In the genomic region with DNA sequence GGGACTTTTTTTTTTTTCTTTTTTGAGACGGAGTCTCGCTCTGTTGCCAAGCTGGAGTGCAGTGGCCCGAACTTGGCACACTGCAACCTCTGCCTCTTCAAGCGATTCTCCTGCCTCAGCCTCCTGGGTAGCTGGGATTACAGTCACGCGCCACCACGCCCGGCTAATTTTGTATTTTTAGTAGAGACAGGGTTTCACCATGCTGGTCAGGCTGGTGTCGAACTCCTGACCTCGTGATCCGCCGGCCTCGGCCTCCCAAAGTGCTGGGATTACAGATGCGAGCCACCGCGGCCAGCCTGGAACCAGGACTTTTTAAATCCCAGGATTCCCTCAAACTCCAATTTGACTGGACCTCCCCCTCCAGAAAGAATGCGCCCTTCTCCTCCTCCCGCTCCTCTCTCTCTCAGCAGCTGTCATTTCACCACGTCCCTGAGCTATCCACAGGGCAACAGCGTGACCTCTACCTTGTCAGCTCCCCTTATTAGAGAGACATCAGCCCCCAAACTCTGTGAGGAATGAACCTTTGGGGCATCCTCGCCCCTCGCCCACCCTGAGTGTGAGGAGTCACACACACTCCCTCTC, we compare ENCODE assay signal across 8 cellular contexts. TPM values are rescaled to one million over a fixed set of nuclear protein-coding genes. Genes with fewer than 3 reads are reported as not detected.
DNase-seq lines count a peak whose midpoint lies in the region; ATAC-seq, FAIRE-seq and TF ChIP-seq lines count a peak whose summit lies in the region.
"Not testable (repeated sequence)": the region's sequence is repeated elsewhere in the genome, so short reads cannot be mapped to it uniquely, and the experiment has no call there.

No MANE protein-coding gene starts in this region.

- H2BK15ac ChIP-seq in H9 (ENCODE audit: low read depth, low read length); H1 (ENCODE audit: low read length): not testable (repeated sequence)

- not testable (repeated sequence) for H3K4ac ChIP-seq in H9 (ENCODE audit: low read depth, low read length); H1 (replicated peaks; ENCODE audit: insufficient read length, low read depth, low read length)

- H3K4me1 Mint-ChIP-seq in H9 = peaks cover 26 to 27% of the 10 kb centered on the region in 2 experiments
- peaks cover 52 to 58% of the 10 kb centered on the region in 2 donors for H3K4me1 Mint-ChIP-seq in natural killer cell
- peaks cover 68% of the 10 kb centered on the region for H3K4me1 Mint-ChIP-seq in stimulated activated memory B cell treated with anti-CD40 and anti-IgM and Interleukin-4, amounts not matched to agents 10 μg/mL and 1 μg/mL and 100 μg/mL, for 72 hours

- not testable (repeated sequence) for DNase-seq in AG04449 (ENCODE audit: low read depth, low spot score); H9; RWPE2 (ENCODE audit: low spot score); activated naive CD4-positive, alpha-beta T cell treated with anti-CD3 and anti-CD28 coated beads, Interleukin-2, amount 50 U/mL, for 72 hours (ENCODE audit: low spot score in 2 of 2); H1 (ENCODE audit: low read depth in 1 of 2, low spot score in 2 of 2); natural killer cell

- H3K4me3 Mint-ChIP-seq in H9 = peak overlapping the region; percentile 88 to 98
- H3K4me3 Mint-ChIP-seq in natural killer cell = peak overlapping the region; percentile 97
- H3K4me3 Mint-ChIP-seq in stimulated activated memory B cell treated with anti-CD40 and anti-IgM and Interleukin-4, amounts not matched to agents 10 μg/mL and 1 μg/mL and 100 μg/mL, for 72 hours = peak overlapping the region; percentile 100

- intact Hi-C loops in natural killer cell (cut with micrococcal nuclease) = loop anchor here (5.0 kb wide), 1 partner anchor 187 kb away; a partner anchor contains a TSS

- not testable (repeated sequence) for H2BK5ac ChIP-seq in H9 (ENCODE audit: insufficient read length, low read length); H1 (ENCODE audit: low read depth, low read length)

- not testable (repeated sequence) for H3K79me1 ChIP-seq in H9 (ENCODE audit: insufficient read depth, low read depth, low read length, poor library complexity, severe bottlenecking); H1 (ENCODE audit: low read depth, low read length)

- H3K27me3 ChIP-seq in H9 (ENCODE audit: insufficient read depth, low read length); RWPE2 (ENCODE audit: insufficient read depth, poor library complexity, severe bottlenecking); H1 (replicated peaks in 1 of 4; ENCODE audit: control insufficient read depth in 3 of 4, extremely low read depth in 1 of 4, insufficient read depth in 3 of 4, low read length in 3 of 4): not testable (repeated sequence)

- H2AFZ ChIP-seq in H9 (ENCODE audit: low read length); H1 (ENCODE audit: low read length): not testable (repeated sequence)

- H3K23me2 ChIP-seq in H9 (ENCODE audit: insufficient read length, low read depth, low read length, poor library complexity, severe bottlenecking) = peaks cover 17% of the 10 kb centered on the region
- peaks cover 12% of the 10 kb centered on the region for H3K23me2 ChIP-seq in H1 (ENCODE audit: low read depth, low read length)

- not testable (repeated sequence) for ATAC-seq in RWPE2 (ENCODE audit: low read depth); activated naive CD4-positive, alpha-beta T cell treated with anti-CD3 and anti-CD28 coated beads, Interleukin-2, amount 50 U/mL, for 72 hours; natural killer cell; stimulated activated memory B cell treated with anti-CD40 and anti-IgM and Interleukin-4, amounts not matched to agents 10 μg/mL and 1 μg/mL and 100 μg/mL, for 72 hours

- H3K36me3 Mint-ChIP-seq in H9 (ENCODE audit: insufficient read depth in 1 of 3, low read depth in 3 of 3) = peaks cover 40 to 51% (median 45%) of the 10 kb centered on the region in 3 experiments
- peaks cover 37 to 61% of the 10 kb centered on the region in 2 donors for H3K36me3 Mint-ChIP-seq in activated naive CD4-positive, alpha-beta T cell treated with anti-CD3 and anti-CD28 coated beads, Interleukin-2, amount 50 U/mL, for 72 hours
- peaks cover 18% of the 10 kb centered on the region for H3K36me3 Mint-ChIP-seq in natural killer cell
- peaks cover 41% of the 10 kb centered on the region for H3K36me3 Mint-ChIP-seq in stimulated activated memory B cell treated with anti-CD40 and anti-IgM and Interleukin-4, amounts not matched to agents 10 μg/mL and 1 μg/mL and 100 μg/mL, for 72 hours

- H3K27me3 Mint-ChIP-seq in H9 (ENCODE audit: low read depth); natural killer cell (ENCODE audit: low read depth in 2 of 2); stimulated activated memory B cell treated with anti-CD40 and anti-IgM and Interleukin-4, amounts not matched to agents 10 μg/mL and 1 μg/mL and 100 μg/mL, for 72 hours: not testable (repeated sequence)

- H2BK12ac ChIP-seq in H9 (ENCODE audit: insufficient read length, low read depth, low read length); H1 (ENCODE audit: low read depth, low read length): not testable (repeated sequence)

- H2AK5ac ChIP-seq in H9 (ENCODE audit: insufficient read length, low read length); H1 (ENCODE audit: low read depth, low read length): not testable (repeated sequence)

- WGBS in H9 (ENCODE audit: extremely low coverage, insufficient read length, low lambda C conversion rate) = no CpG with 5 or more reads among the region's 22 CpGs
- 89% methylated on average over 20 of the region's 22 CpGs; no CpG with 5 or more reads in 1 of the 2 experiments for WGBS in H1 (ENCODE audit: extremely low coverage in 1 of 2, insufficient coverage in 1 of 2, insufficient read length in 1 of 2, insufficient replicate concordance in 2 of 2, low coverage in 1 of 2, low lambda C conversion rate in 2 of 2, missing lambda C conversion rate in 1 of 2), 2 experiments

- H3K9me3 ChIP-seq in H9 (ENCODE audit: control insufficient read depth, low read depth, low read length); RWPE2 (ENCODE audit: severe bottlenecking); H1 (ENCODE audit: insufficient read depth in 2 of 2, low read depth in 1 of 2, low read length in 1 of 2); iPS-18c (ENCODE audit: control insufficient read depth, insufficient read depth, low read length): not testable (repeated sequence)

- not testable (repeated sequence) for H3K79me2 ChIP-seq in H9 (ENCODE audit: insufficient read depth, low read length)
- H3K79me2 ChIP-seq in H1 (ENCODE audit: control insufficient read depth in 1 of 2, insufficient read depth in 2 of 2, low read length in 2 of 2) = peaks cover 0 to 10% of the 10 kb centered on the region in 2 experiments; a peak in 1 of 4 replicates

- POLR2A ChIA-PET in AG04449 (lab: Yijun Ruan, JAX) (interaction anchor here (2.6 kb wide), 1 partner anchor 11 kb away, joined by 7 read pairs; no protein-coding TSS in a partner anchor), H1 (lab: Charles Lee; ENCODE audit: partially characterized antibody) (interaction anchor here (0.7 to 5.3 kb wide), 5 partner anchors 12 to 78 kb away, joined by 3 to 161 read pairs (median 4); a partner anchor contains a TSS)

- not testable (repeated sequence) for H3K9ac ChIP-seq in H9 (ENCODE audit: extremely low read depth, insufficient read length, low read length); H1 (replicated peaks in 1 of 4; ENCODE audit: extremely low read depth in 1 of 4, low read depth in 3 of 4, low read length in 3 of 4)

- TF ChIP-seq POLR2A in H1 (IDR thresholded peaks at IDR 0.05; ENCODE audit: control extremely low read depth in 1 of 2, low read depth in 2 of 2, low read length in 2 of 2) = not testable (repeated sequence)

- H3K9me3 Mint-ChIP-seq in H9; activated naive CD4-positive, alpha-beta T cell treated with anti-CD3 and anti-CD28 coated beads, Interleukin-2, amount 50 U/mL, for 72 hours; natural killer cell; stimulated activated memory B cell treated with anti-CD40 and anti-IgM and Interleukin-4, amounts not matched to agents 10 μg/mL and 1 μg/mL and 100 μg/mL, for 72 hours: not testable (repeated sequence)

- H2BK120ac ChIP-seq in H9 (ENCODE audit: low read depth, low read length, poor library complexity, severe bottlenecking); H1 (replicated peaks; ENCODE audit: low read depth, low read length): not testable (repeated sequence)

- not testable (repeated sequence) for H3K18ac ChIP-seq in H9 (ENCODE audit: insufficient read length, low read depth, low read length); H1 (ENCODE audit: extremely low read depth, low read length)

- not testable (repeated sequence) for TF ChIP-seq EP300 in H1 (IDR thresholded peaks at IDR 0.05; ENCODE audit: borderline replicate concordance in 1 of 2, low read depth in 2 of 2, low read length in 2 of 2)

- not testable (repeated sequence) for TF ChIP-seq CTCF in AG04449 (IDR thresholded peaks at IDR 0.05; ENCODE audit: insufficient read depth, low read length, missing control alignments); H9 (conservative IDR thresholded peaks at IDR 0.05); RWPE2 (IDR thresholded peaks at IDR 0.05; ENCODE audit: poor library complexity, severe bottlenecking); H1 (IDR thresholded peaks at IDR 0.05; ENCODE audit: control extremely low read depth in 1 of 3, insufficient read depth in 1 of 3, low read depth in 1 of 3, low read length in 3 of 3); natural killer cell (IDR thresholded peaks at IDR 0.05)

- H3K14ac ChIP-seq in H9 (ENCODE audit: insufficient read depth, low read length); H1 (ENCODE audit: insufficient read length): not testable (repeated sequence)

- CTCF ChIA-PET in AG04449 (lab: Yijun Ruan, JAX) = interaction anchor here (1.3 to 2.7 kb wide), 3 partner anchors 10 to 60 kb away, joined by 3 to 8 read pairs (median 3); a partner anchor contains a TSS
- CTCF ChIA-PET in H1 (lab: Charles Lee; ENCODE audit: partially characterized antibody) = interaction anchor here (0.6 to 5.4 kb wide), 6 partner anchors 11 to 128 kb away, joined by 3 to 46 read pairs (median 5); a partner anchor contains a TSS

- peaks cover 52% of the 10 kb centered on the region for H3K36me3 ChIP-seq in RWPE2 (ENCODE audit: low read depth)
- H3K36me3 ChIP-seq in H1 (ENCODE audit: control insufficient read depth in 2 of 4, insufficient read depth in 4 of 4, low read length in 3 of 4) = peaks cover 11 to 43% (median 34%) of the 10 kb centered on the region in 4 experiments

- FAIRE-seq in H1 (lab: Jason Lieb, UNC) = not testable (repeated sequence)

- not testable (repeated sequence) for H3K56ac ChIP-seq in H9 (ENCODE audit: insufficient read length, low read depth, low read length); H1 (replicated peaks; ENCODE audit: insufficient read length, low read depth, low read length)

- not testable (repeated sequence) for H3K27ac Mint-ChIP-seq in H9
- H3K27ac Mint-ChIP-seq in activated naive CD4-positive, alpha-beta T cell treated with anti-CD3 and anti-CD28 coated beads, Interleukin-2, amount 50 U/mL, for 72 hours = peak overlapping the region; percentile 87 to 98
- peak overlapping the region; percentile 88 to 93 for H3K27ac Mint-ChIP-seq in natural killer cell
- H3K27ac Mint-ChIP-seq in stimulated activated memory B cell treated with anti-CD40 and anti-IgM and Interleukin-4, amounts not matched to agents 10 μg/mL and 1 μg/mL and 100 μg/mL, for 72 hours = peak overlapping the region; percentile 93

- H3K4me1 ChIP-seq in H9 (ENCODE audit: insufficient read depth, low read length) = not testable (repeated sequence)
- peaks cover 18% of the 10 kb centered on the region for H3K4me1 ChIP-seq in RWPE2 (ENCODE audit: insufficient read depth, poor library complexity, severe bottlenecking)
- H3K4me1 ChIP-seq in H1 (replicated peaks in 1 of 4; ENCODE audit: control insufficient read depth in 3 of 4, insufficient read depth in 4 of 4, low read length in 3 of 4) = peaks cover 0 to 13% (median 5%) of the 10 kb centered on the region in 4 experiments; a peak in 5 of 7 replicates

- not testable (repeated sequence) for H4K5ac ChIP-seq in H9 (ENCODE audit: insufficient read length, low read depth, low read length); H1 (ENCODE audit: insufficient read length, low read depth, low read length)

- not testable (repeated sequence) for H4K8ac ChIP-seq in H9 (replicated peaks; ENCODE audit: insufficient read length, low read depth, low read length); H1 (ENCODE audit: extremely low read depth, insufficient read depth, low read length)

- H3K4me3 ChIP-seq in AG04449 (ENCODE audit: low read depth, low read length) (peak overlapping the region; percentile 78), H1 (ENCODE audit: extremely low read depth in 1 of 4, insufficient read depth in 2 of 4, low read depth in 3 of 4, low read length in 4 of 4) (peak overlapping the region; percentile 79 to 95 (median 90); a peak in 6 of 8 replicates), iPS-18c (ENCODE audit: insufficient read depth, low read depth, low read length) (peak overlapping the region; percentile 83; the same call in 1 of the 2 replicates)
- H3K4me3 ChIP-seq in RWPE2 (ENCODE audit: severe bottlenecking) = not testable (repeated sequence)

- H3T11ph ChIP-seq in H9 (ENCODE audit: low read length) = not testable (repeated sequence)

- H3K23ac ChIP-seq in H9 (ENCODE audit: insufficient read length, low read depth, low read length); H1 (ENCODE audit: insufficient read length): not testable (repeated sequence)

- H3K4me2 ChIP-seq in H9 (ENCODE audit: insufficient read depth, insufficient read length, low read length) (peak overlapping the region; percentile 100), H1 (ENCODE audit: insufficient read depth in 1 of 2, low read depth in 2 of 2, low read length in 2 of 2) (peak overlapping the region; percentile 96 to 98; a peak in 3 of 4 replicates)

- not testable (repeated sequence) for TF ChIP-seq RAD21 in H1 (IDR thresholded peaks at IDR 0.05 in 1 of 2, conservative IDR thresholded peaks at IDR 0.05 in 1 of 2; ENCODE audit: low read depth in 2 of 2, low read length in 2 of 2)

- not testable (repeated sequence) for H3K27ac ChIP-seq in H9 (ENCODE audit: insufficient read length, low read depth, low read length); H1 (ENCODE audit: low read depth, low read length)
- peak overlapping the region; percentile 70 for H3K27ac ChIP-seq in RWPE2 (ENCODE audit: poor library complexity, severe bottlenecking)

- not testable (repeated sequence) for H2BK20ac ChIP-seq in H9 (ENCODE audit: low read depth, low read length, poor library complexity, severe bottlenecking); H1 (ENCODE audit: low read length)

- not testable (repeated sequence) for H4K20me1 ChIP-seq in H9 (ENCODE audit: control insufficient read depth, insufficient read depth, insufficient read length); H1 (replicated peaks in 1 of 2; ENCODE audit: control insufficient read depth in 1 of 2, insufficient read depth in 2 of 2, low read length in 2 of 2)

- not testable (repeated sequence) for H4K91ac ChIP-seq in H9 (ENCODE audit: insufficient read length, low read depth, low read length); H1 (replicated peaks; ENCODE audit: insufficient read length, low read length)

RNA-seq across cellular contexts. Expression of a gene that starts 1.9 kb away (rescaled TPM):
- total RNA-seq in H9 (2021) (111 and 112 TPM in 2 replicates), natural killer cell (100 to 1,000 TPM; 198 to 215 (median 199) TPM)
- total RNA-seq in activated naive CD4-positive, alpha-beta T cell treated with anti-CD3 and anti-CD28 coated beads, Interleukin-2, amount 50 U/mL, for 72 hours = 100 to 1,000 TPM; 159 to 197 TPM
- total RNA-seq in H1 (2021; fragmentation: NEBNext Ultra II Directional; extraction: Animal tissue kit (Norgen Biotek cat#: 25700)) = 85.1 and 86.9 TPM in 2 replicates
- 165 and 174 TPM in 2 replicates for polyA plus RNA-seq in H1 (2011; rRNA removed)
- 109 TPM for polyA plus RNA-seq in H1 (2011; cell fraction: cytosol; rRNA removed)
- polyA plus RNA-seq in H1 (2011; cell fraction: nucleus; rRNA removed) = 167 TPM
- 58.5 to 85.3 TPM (median 79.3 TPM) in 4 replicates for polyA plus RNA-seq in H1 (2012, experiment 1 of 2)
- 88.6 TPM for polyA plus RNA-seq in H1 (2012, experiment 2 of 2)
- polyA plus RNA-seq in H1 (2013, experiment 1 of 2) = 133 TPM
- 120 TPM for polyA plus RNA-seq in H1 (2013, experiment 2 of 2)
- 180 and 199 TPM in 2 replicates for polyA minus RNA-seq in H1 (2011; rRNA and poly(A)+ RNA removed)
- 107 TPM for polyA minus RNA-seq in H1 (2011; cell fraction: cytosol; rRNA and poly(A)+ RNA removed)
- polyA minus RNA-seq in H1 (2011; cell fraction: nucleus; rRNA and poly(A)+ RNA removed) = 81.1 TPM

RNA-seq across cellular contexts. Expression of a gene that starts 11.9 kb away (rescaled TPM):
- total RNA-seq in H9 (2021) (8.9 and 9.4 TPM in 2 replicates), natural killer cell (10 to 100 TPM; 12.0 to 24.3 (median 16.2) TPM)
- total RNA-seq in activated naive CD4-positive, alpha-beta T cell treated with anti-CD3 and anti-CD28 coated beads, Interleukin-2, amount 50 U/mL, for 72 hours = 10 to 100 TPM in 1 of 2 donors, 1 to 10 TPM in 1; 7.1 to 15.0 TPM
- 11.2 and 12.5 TPM in 2 replicates for total RNA-seq in H1 (2021; fragmentation: NEBNext Ultra II Directional; extraction: Animal tissue kit (Norgen Biotek cat#: 25700))
- polyA plus RNA-seq in H1 (2011; rRNA removed) = 4.0 and 5.1 TPM in 2 replicates
- polyA plus RNA-seq in H1 (2011; cell fraction: cytosol; rRNA removed) = 4.3 TPM
- polyA plus RNA-seq in H1 (2011; cell fraction: nucleus; rRNA removed) = 7.6 TPM
- polyA plus RNA-seq in H1 (2012, experiment 1 of 2) = 4.6 to 7.7 TPM (median 5.1 TPM) in 4 replicates
- polyA plus RNA-seq in H1 (2012, experiment 2 of 2) = 3.7 TPM
- polyA plus RNA-seq in H1 (2013, experiment 1 of 2) = 4.2 TPM
- polyA plus RNA-seq in H1 (2013, experiment 2 of 2) = 3.9 TPM
- polyA minus RNA-seq in H1 (2011; rRNA and poly(A)+ RNA removed) = 10.7 and 15.3 TPM in 2 replicates
- polyA minus RNA-seq in H1 (2011; cell fraction: cytosol; rRNA and poly(A)+ RNA removed) = 7.1 TPM
- polyA minus RNA-seq in H1 (2011; cell fraction: nucleus; rRNA and poly(A)+ RNA removed) = 34.0 TPM

RNA-seq across cellular contexts. Expression of a gene that starts 13.6 kb away (rescaled TPM):
- total RNA-seq in H9 (2021) (4,637 and 4,685 TPM in 2 replicates), natural killer cell (1,000 to 10,000 TPM; 2,342 to 3,083 (median 3,009) TPM)
- total RNA-seq in activated naive CD4-positive, alpha-beta T cell treated with anti-CD3 and anti-CD28 coated beads, Interleukin-2, amount 50 U/mL, for 72 hours = 1,000 to 10,000 TPM; 5,050 to 5,339 TPM
- total RNA-seq in H1 (2021; fragmentation: NEBNext Ultra II Directional; extraction: Animal tissue kit (Norgen Biotek cat#: 25700)) = 4,440 and 4,619 TPM in 2 replicates
- 10,552 and 16,488 TPM in 2 replicates for polyA plus RNA-seq in H1 (2011; rRNA removed)
- polyA plus RNA-seq in H1 (2011; cell fraction: cytosol; rRNA removed) = 15,274 TPM
- 5,028 TPM for polyA plus RNA-seq in H1 (2011; cell fraction: nucleus; rRNA removed)
- 8,984 to 12,435 TPM (median 10,789 TPM) in 4 replicates for polyA plus RNA-seq in H1 (2012, experiment 1 of 2)
- polyA plus RNA-seq in H1 (2012, experiment 2 of 2) = 8,788 TPM
- 16,458 TPM for polyA plus RNA-seq in H1 (2013, experiment 1 of 2)
- polyA plus RNA-seq in H1 (2013, experiment 2 of 2) = 15,195 TPM
- 1,518 and 2,159 TPM in 2 replicates for polyA minus RNA-seq in H1 (2011; rRNA and poly(A)+ RNA removed)
- 1,097 TPM for polyA minus RNA-seq in H1 (2011; cell fraction: cytosol; rRNA and poly(A)+ RNA removed)
- polyA minus RNA-seq in H1 (2011; cell fraction: nucleus; rRNA and poly(A)+ RNA removed) = 1,566 TPM

RNA-seq across cellular contexts. Expression of a gene that starts 22.4 kb away (rescaled TPM):
- 165 and 168 TPM in 2 replicates for total RNA-seq in H9 (2021)
- total RNA-seq in activated naive CD4-positive, alpha-beta T cell treated with anti-CD3 and anti-CD28 coated beads, Interleukin-2, amount 50 U/mL, for 72 hours = 100 to 1,000 TPM in 1 of 2 donors, 10 to 100 TPM in 1; 99.7 to 112 TPM
- 162 and 163 TPM in 2 replicates for total RNA-seq in H1 (2021; fragmentation: NEBNext Ultra II Directional; extraction: Animal tissue kit (Norgen Biotek cat#: 25700))
- 146 and 202 TPM in 2 replicates for polyA plus RNA-seq in H1 (2011; rRNA removed)
- 203 TPM for polyA plus RNA-seq in H1 (2011; cell fraction: cytosol; rRNA removed)
- 101 TPM for polyA plus RNA-seq in H1 (2011; cell fraction: nucleus; rRNA removed)
- 157 to 234 TPM (median 189 TPM) in 4 replicates for polyA plus RNA-seq in H1 (2012, experiment 1 of 2)
- polyA plus RNA-seq in H1 (2012, experiment 2 of 2) = 181 TPM
- 142 TPM for polyA plus RNA-seq in H1 (2013, experiment 1 of 2)
- 154 TPM for polyA plus RNA-seq in H1 (2013, experiment 2 of 2)
- polyA minus RNA-seq in H1 (2011; rRNA and poly(A)+ RNA removed) = 25.3 and 42.8 TPM in 2 replicates
- polyA minus RNA-seq in H1 (2011; cell fraction: cytosol; rRNA and poly(A)+ RNA removed) = 43.2 TPM
- polyA minus RNA-seq in H1 (2011; cell fraction: nucleus; rRNA and poly(A)+ RNA removed) = 35.9 TPM
- total RNA-seq in natural killer cell = 1 to 10 TPM; 6.7 to 8.9 (median 7.4) TPM

RNA-seq across cellular contexts. Expression of a gene that starts 25.6 kb away (rescaled TPM):
- total RNA-seq in H9 (2021) (248 TPM in 2 replicates), natural killer cell (10 to 100 TPM; 78.5 to 86.4 (median 79.7) TPM)
- total RNA-seq in activated naive CD4-positive, alpha-beta T cell treated with anti-CD3 and anti-CD28 coated beads, Interleukin-2, amount 50 U/mL, for 72 hours = 100 to 1,000 TPM; 224 to 356 TPM
- total RNA-seq in H1 (2021; fragmentation: NEBNext Ultra II Directional; extraction: Animal tissue kit (Norgen Biotek cat#: 25700)) = 237 and 242 TPM in 2 replicates
- 100 and 159 TPM in 2 replicates for polyA plus RNA-seq in H1 (2011; rRNA removed)
- polyA plus RNA-seq in H1 (2011; cell fraction: cytosol; rRNA removed) = 270 TPM
- 92.3 TPM for polyA plus RNA-seq in H1 (2011; cell fraction: nucleus; rRNA removed)
- 246 to 284 TPM (median 256 TPM) in 4 replicates for polyA plus RNA-seq in H1 (2012, experiment 1 of 2)
- 222 TPM for polyA plus RNA-seq in H1 (2012, experiment 2 of 2)
- 251 TPM for polyA plus RNA-seq in H1 (2013, experiment 1 of 2)
- 249 TPM for polyA plus RNA-seq in H1 (2013, experiment 2 of 2)
- polyA minus RNA-seq in H1 (2011; rRNA and poly(A)+ RNA removed) = 112 and 145 TPM in 2 replicates
- polyA minus RNA-seq in H1 (2011; cell fraction: cytosol; rRNA and poly(A)+ RNA removed) = 102 TPM
- polyA minus RNA-seq in H1 (2011; cell fraction: nucleus; rRNA and poly(A)+ RNA removed) = 72.8 TPM
